In genomic region chr12:68113644-68114043, GRCh38 we compare ENCODE assay signal across 10 cellular contexts. TPM values are rescaled to one million over a fixed set of nuclear protein-coding genes. Genes with fewer than 3 reads are reported as not detected.
DNase-seq lines count a peak whose midpoint lies in the region; TF ChIP-seq lines count a peak whose summit lies in the region.
"Had no signal": no experiment of that assay in that cellular context is flagged by ENCODE, and none has a peak within 500 bp of the region (broad histone marks: within the 10 kb centered on the region; RNA-seq: fewer than 3 reads in every experiment).

No MANE protein-coding gene starts in this region.

- peak; percentile 44 for DNase-seq in activated CD4-positive, CD25-positive, alpha-beta regulatory T cell treated with anti-CD3 and anti-CD28 coated beads, Interleukin-2, amount 50 U/mL, for 72 hours
- DNase-seq in activated CD4-positive, CD25-positive, alpha-beta regulatory T cell (lab: John Stamatoyannopoulos, UW) = no peak
- DNase-seq in T-helper 9 cell (peak; percentile 30), epithelial cell of proximal tubule (ENCODE audit: low read depth) (no peak), NCI-H2081 treated with DMSO at 0.1 percent for 48 hours (lab: John Stamatoyannopoulos, UW) (no peak), NCI-H1092 (lab: John Stamatoyannopoulos, UW) (no peak), ureter (ENCODE audit: low spot score) (no peak)
- DNase-seq in stimulated activated CD8-positive, alpha-beta memory T cell treated with anti-CD3 and anti-CD28 coated beads, Interleukin-7, amount 100 ng/mL, for 4 hours (ENCODE audit: low read depth in 2 of 2) = peak; percentile 11 to 29
- DNase-seq: midbrain had no signal

- TF ChIP-seq CTCF in epithelial cell of proximal tubule (conservative IDR thresholded peaks at IDR 0.05; ENCODE audit: low read depth, low read length) = peak; percentile 48

- H3K4me3 ChIP-seq in epithelial cell of proximal tubule (ENCODE audit: low read depth, low read length) = no peak overlapping the region

RNA-seq across cellular contexts. Expression of gene IFNG, which starts 45.9 kb away (rescaled TPM):
- total RNA-seq in epithelial cell of proximal tubule (not detected in 2 replicates), ureter (0.31 TPM)
- total RNA-seq: Caco-2 had no signal

Comparison
In these comparisons a context has a peak if more than half of its experiments do, and no peak if none do; other contexts are left out.
1. DNase-seq: peak in activated CD4-positive, CD25-positive, alpha-beta regulatory T cell treated with anti-CD3 and anti-CD28 coated beads, Interleukin-2, amount 50 U/mL, for 72 hours (single experiment), T-helper 9 cell (single experiment) and stimulated activated CD8-positive, alpha-beta memory T cell treated with anti-CD3 and anti-CD28 coated beads, Interleukin-7, amount 100 ng/mL, for 4 hours (2 of 2); none in activated CD4-positive, CD25-positive, alpha-beta regulatory T cell (0 of 4), epithelial cell of proximal tubule (single experiment), NCI-H2081 treated with DMSO at 0.1 percent for 48 hours (single experiment), NCI-H1092 (single experiment) and ureter (single experiment).